Comparison of ENCODE assay signal across 11 cellular contexts in genomic region chr10:79223346-79224048, GRCh38.
DNase-seq lines count a peak whose midpoint lies in the region; ATAC-seq and TF ChIP-seq lines count a peak whose summit lies in the region.
"Had no signal": no experiment of that assay in that cellular context is flagged by ENCODE, and none has a peak within 500 bp of the region (broad histone marks: within the 10 kb centered on the region; RNA-seq: fewer than 3 reads in every experiment).

No MANE protein-coding gene starts in this region.

- ATAC-seq in SK-N-SH treated with all-trans-retinoic acid at 6 μM for 48 hours (peak; percentile 50), mucosa of descending colon (no peak)

- TF ChIP-seq EP300 in suprapubic skin (IDR thresholded peaks at IDR 0.05) = peak; percentile 62

- peaks cover 13% of the 10 kb centered on the region for H3K36me3 Mint-ChIP-seq in mesothelial cell of epicardium

- no peaks in the 10 kb centered on the region for H3K27me3 Mint-ChIP-seq in mesothelial cell of epicardium (ENCODE audit: low read depth)

- no peak for TF ChIP-seq CTCF in mesothelial cell of epicardium (IDR thresholded peaks at IDR 0.05; ENCODE audit: unreplicated experiment)
- TF ChIP-seq CTCF in suprapubic skin (IDR thresholded peaks at IDR 0.05) = no peak
- no peak for TF ChIP-seq CTCF in mucosa of descending colon (IDR thresholded peaks at IDR 0.05)

- peak overlapping the region; percentile 71 for H3K27ac ChIP-seq in suprapubic skin

- peak; percentile 29 for DNase-seq in globus pallidus (ENCODE audit: low spot score)
- no peak for DNase-seq in mesothelial cell of epicardium (ENCODE audit: low spot score in 2 of 2, unreplicated experiment in 2 of 2)
- no peak for DNase-seq in suprapubic skin (ENCODE audit: low spot score in 2 of 2)
- DNase-seq in stimulated activated CD4-positive, alpha-beta T cell treated with anti-CD3 and anti-CD28 coated beads, Interleukin-2, amount 100 ng/mL, for 24 hours = no peak
- no peak for DNase-seq in DMS79 treated with DMSO at 0.1 percent for 48 hours (lab: John Stamatoyannopoulos, UW)
- no peak for DNase-seq in mucosa of descending colon
- DNase-seq in EL = no peak
- DNase-seq: DND-41; NCI-H510A treated with DMSO at 0.1 percent for 48 hours; stimulated activated CD4-positive, alpha-beta T cell treated with anti-CD3 and anti-CD28 coated beads, Interleukin-4, amount 100 ng/mL, for 24 hours had no signal

- no peak for TF ChIP-seq POLR2A in suprapubic skin (IDR thresholded peaks at IDR 0.05)

- H3K27ac Mint-ChIP-seq in mesothelial cell of epicardium = peak overlapping the region; percentile 92

- H3K9me3 ChIP-seq in suprapubic skin (no peaks in the 10 kb centered on the region), mucosa of descending colon (no peaks in the 10 kb centered on the region)

- H3K4me1 ChIP-seq in suprapubic skin (peaks cover 53% of the 10 kb centered on the region), mucosa of descending colon (ENCODE audit: low read depth) (peaks cover 2% of the 10 kb centered on the region)

- H3K36me3 ChIP-seq in suprapubic skin (peaks cover 27% of the 10 kb centered on the region), mucosa of descending colon (ENCODE audit: low read depth) (no peaks in the 10 kb centered on the region)

- no peaks in the 10 kb centered on the region for H3K9me3 Mint-ChIP-seq in mesothelial cell of epicardium

- 75% methylated on average over 10 of the region's 13 CpGs for WGBS in suprapubic skin

- H3K4me3 Mint-ChIP-seq in mesothelial cell of epicardium = no peak overlapping the region

- H3K27me3 ChIP-seq in suprapubic skin = no peaks in the 10 kb centered on the region

- H3K4me3 ChIP-seq in suprapubic skin (no peak overlapping the region), mucosa of descending colon (no peak overlapping the region)

- peaks cover 45% of the 10 kb centered on the region for H3K4me1 Mint-ChIP-seq in mesothelial cell of epicardium

- intact Hi-C loops in mucosa of descending colon (cut with DNase I, micrococcal nuclease) = no loop called here

TF ChIP-seq in SK-N-SH treated with all-trans-retinoic acid at 6 μM for 48 hours, 23 proteins besides CTCF, POLR2A, EP300 and RAD21 (continues in another document):
- TF ChIP-seq ZNF565 (CRISPR knock-in tag; conservative IDR thresholded peaks at IDR 0.05; ENCODE audit: low read depth) (peak; percentile 73), ZFP3 (CRISPR knock-in tag; IDR thresholded peaks at IDR 0.05) (no peak), ESRRG (CRISPR knock-in tag; IDR thresholded peaks at IDR 0.05) (no peak), PPARA (CRISPR knock-in tag; IDR thresholded peaks at IDR 0.05; ENCODE audit: borderline replicate concordance) (no peak), GLIS3 (CRISPR knock-in tag; IDR thresholded peaks at IDR 0.05) (no peak), OSR1 (CRISPR knock-in tag; IDR thresholded peaks at IDR 0.05) (no peak), CREB5 (CRISPR knock-in tag; IDR thresholded peaks at IDR 0.05; ENCODE audit: low read depth) (no peak), CSDC2 (CRISPR knock-in tag; IDR thresholded peaks at IDR 0.05) (no peak), ARNTL (CRISPR knock-in tag; IDR thresholded peaks at IDR 0.05; ENCODE audit: borderline replicate concordance, low read depth) (no peak), BACH2 (CRISPR knock-in tag; IDR thresholded peaks at IDR 0.05; ENCODE audit: borderline replicate concordance) (no peak), POU6F1 (CRISPR knock-in tag; IDR thresholded peaks at IDR 0.05; ENCODE audit: borderline replicate concordance, low read depth) (no peak), ZC3H10 (CRISPR knock-in tag; IDR thresholded peaks at IDR 0.05) (peak; percentile 30; the same call in 1 of the 2 replicates), ZFP30 (CRISPR knock-in tag; IDR thresholded peaks at IDR 0.05) (no peak), ZNF70 (CRISPR knock-in tag; IDR thresholded peaks at IDR 0.05) (peak; percentile 75), SNAI2 (CRISPR knock-in tag; IDR thresholded peaks at IDR 0.05) (peak; percentile 55; the same call in 1 of the 2 replicates), TSHZ2 (CRISPR knock-in tag; IDR thresholded peaks at IDR 0.05) (peak; percentile 96), ISL1 (CRISPR knock-in tag; IDR thresholded peaks at IDR 0.05) (peak; percentile 65), CSRNP3 (CRISPR knock-in tag; IDR thresholded peaks at IDR 0.05) (no peak), RARB (CRISPR knock-in tag; IDR thresholded peaks at IDR 0.05) (no peak), ZNF8 (CRISPR knock-in tag; IDR thresholded peaks at IDR 0.05) (no peak), TCF4 (CRISPR knock-in tag; IDR thresholded peaks at IDR 0.05; ENCODE audit: borderline replicate concordance) (peak; percentile 89), PATZ1 (CRISPR knock-in tag; IDR thresholded peaks at IDR 0.05; ENCODE audit: borderline replicate concordance) (peak; percentile 66)
